ENCODE assay signal across 29 cellular contexts in genomic region chr14:56215180-56215579, GRCh38.
"Had no signal": no experiment of that assay in that cellular context is flagged by ENCODE, and none has a peak within 500 bp of the region (broad histone marks: within the 10 kb centered on the region; RNA-seq: fewer than 3 reads in every experiment).

No MANE protein-coding gene starts in this region.

- H3K9me3 Mint-ChIP-seq: activated CD4-positive, alpha-beta memory T cell treated with anti-CD3 and anti-CD28 coated beads for 36 hours; activated CD4-positive, alpha-beta T cell treated with anti-CD3 and anti-CD28 coated beads, Interleukin-2, amount 10 ng/mL, durations not matched to agents 24 days and 14 days; activated naive CD4-positive, alpha-beta T cell treated with anti-CD3 and anti-CD28 coated beads for 36 hours; activated naive CD4-positive, alpha-beta T cell treated with anti-CD3 and anti-CD28 coated beads, Interleukin-2, amount 50 U/mL, for 24 hours; activated T-helper 1 cell treated with anti-CD3 and anti-CD28 coated beads, Interleukin-12 subunit alpha, Interleukin-12 subunit beta, Interleukin-2, Interleukin-4 antibody, amounts not matched to agents 30 ng/mL and 10 ng/mL and 1 ng/mL, durations not matched to agents 14 hours and 24 hours and 36 hours; activated T-helper 2 cell treated with anti-CD3 and anti-CD28 coated beads, Interferon-gamma antibody, Interleukin-2, Interleukin-4, amounts not matched to agents 10 μg/mL and 5 μg/mL and 100 μg/mL, durations not matched to agents 14 hours and 24 hours and 36 hours; central memory CD8-positive, alpha-beta T cell had no signal

- H3K4me3 ChIP-seq: coronary artery, esophagus squamous epithelium, gastroesophageal sphincter had no signal

- H3K9me3 ChIP-seq: esophagus squamous epithelium, gastroesophageal sphincter had no signal

- ATAC-seq: activated CD4-positive, alpha-beta T cell treated with anti-CD3 and anti-CD28 coated beads for 36 hours; activated CD8-positive, alpha-beta memory T cell treated with anti-CD3 and anti-CD28 coated beads, Interleukin-2, amount 10 ng/mL, durations not matched to agents 7 days and 5 days; activated CD8-positive, alpha-beta T cell treated with anti-CD3 and anti-CD28 coated beads, Interleukin-2, amount 10 ng/mL, durations not matched to agents 7 days and 5 days; gastroesophageal sphincter; T-helper 17 cell had no signal

- H3K4me1 Mint-ChIP-seq: activated CD4-positive, alpha-beta T cell treated with anti-CD3 and anti-CD28 coated beads, Interleukin-2, amount 10 ng/mL, durations not matched to agents 24 days and 14 days had no signal

- H3K4me3 Mint-ChIP-seq: activated CD4-positive, alpha-beta memory T cell treated with anti-CD3 and anti-CD28 coated beads for 36 hours; activated CD4-positive, alpha-beta T cell treated with anti-CD3 and anti-CD28 coated beads for 36 hours; activated CD4-positive, alpha-beta T cell treated with anti-CD3 and anti-CD28 coated beads, Interleukin-2, amount 10 ng/mL, durations not matched to agents 24 days and 14 days; activated CD8-positive, alpha-beta memory T cell treated with anti-CD3 and anti-CD28 coated beads, Interleukin-2, amount 10 ng/mL, durations not matched to agents 7 days and 5 days; activated CD8-positive, alpha-beta T cell treated with anti-CD3 and anti-CD28 coated beads, Interleukin-2, amount 10 ng/mL, durations not matched to agents 7 days and 5 days; activated naive CD4-positive, alpha-beta T cell treated with anti-CD3 and anti-CD28 coated beads for 36 hours; activated naive CD4-positive, alpha-beta T cell treated with anti-CD3 and anti-CD28 coated beads, Interleukin-2, amount 50 U/mL, for 24 hours; activated T-helper 1 cell treated with anti-CD3 and anti-CD28 coated beads, Interleukin-12 subunit alpha, Interleukin-12 subunit beta, Interleukin-2, Interleukin-4 antibody, amounts not matched to agents 30 ng/mL and 10 ng/mL and 1 ng/mL, durations not matched to agents 14 hours and 24 hours and 36 hours; central memory CD8-positive, alpha-beta T cell; T-helper 17 cell had no signal

- DNase-seq: activated CD4-positive, alpha-beta memory T cell treated with anti-CD3 and anti-CD28 coated beads for 36 hours; activated CD4-positive, alpha-beta T cell treated with anti-CD3 and anti-CD28 coated beads for 36 hours; activated CD4-positive, alpha-beta T cell treated with anti-CD3 and anti-CD28 coated beads, Interleukin-2, amount 10 ng/mL, durations not matched to agents 24 days and 14 days; activated CD4-positive, CD25-positive, alpha-beta regulatory T cell; activated CD4-positive, CD25-positive, alpha-beta regulatory T cell treated with anti-CD3 and anti-CD28 coated beads, Interleukin-2, amount 50 U/mL, for 72 hours; activated CD8-positive, alpha-beta memory T cell treated with anti-CD3 and anti-CD28 coated beads, Interleukin-2, amount 10 ng/mL, durations not matched to agents 7 days and 5 days; activated CD8-positive, alpha-beta memory T cell treated with anti-CD3 and anti-CD28 coated beads, Interleukin-2, amount 50 U/mL, for 4 hours; activated CD8-positive, alpha-beta T cell treated with anti-CD3 and anti-CD28 coated beads, Interleukin-2, amount 10 ng/mL, durations not matched to agents 7 days and 5 days; activated effector memory CD4-positive, alpha-beta T cell treated with anti-CD3 and anti-CD28 coated beads, Interleukin-2, amount 50 U/mL, for 16 hours; activated naive CD4-positive, alpha-beta T cell treated with anti-CD3 and anti-CD28 coated beads for 36 hours; activated T-cell treated with anti-CD3 and anti-CD28 coated beads, Interleukin-2, amount 50 U/mL, for 1 hour; activated T-cell treated with anti-CD3 and anti-CD28 coated beads, Interleukin-2, amount 50 U/mL, for 48 hours; amniotic stem cell; anterior cingulate cortex; brain microvascular endothelial cell; dermis blood vessel endothelial cell; effector CD4-positive, alpha-beta T cell; esophagus squamous epithelium; foreskin melanocyte; head of caudate nucleus; hippocampal formation; T-helper 17 cell had no signal

- H3K27me3 ChIP-seq: brain microvascular endothelial cell, esophagus squamous epithelium, gastroesophageal sphincter had no signal

- H3K36me3 Mint-ChIP-seq: activated CD4-positive, alpha-beta memory T cell treated with anti-CD3 and anti-CD28 coated beads for 36 hours; activated CD8-positive, alpha-beta memory T cell treated with anti-CD3 and anti-CD28 coated beads, Interleukin-2, amount 10 ng/mL, durations not matched to agents 7 days and 5 days; activated naive CD4-positive, alpha-beta T cell treated with anti-CD3 and anti-CD28 coated beads, Interleukin-2, amount 50 U/mL, for 24 hours had no signal

- H3K27ac ChIP-seq: brain microvascular endothelial cell, coronary artery, epithelial cell of prostate, esophagus squamous epithelium, gastroesophageal sphincter had no signal

- H3K27ac Mint-ChIP-seq: activated CD4-positive, alpha-beta memory T cell treated with anti-CD3 and anti-CD28 coated beads for 36 hours; activated CD4-positive, alpha-beta T cell treated with anti-CD3 and anti-CD28 coated beads for 36 hours; activated CD4-positive, alpha-beta T cell treated with anti-CD3 and anti-CD28 coated beads, Interleukin-2, amount 10 ng/mL, durations not matched to agents 24 days and 14 days; activated CD8-positive, alpha-beta memory T cell treated with anti-CD3 and anti-CD28 coated beads, Interleukin-2, amount 10 ng/mL, durations not matched to agents 7 days and 5 days; activated CD8-positive, alpha-beta T cell treated with anti-CD3 and anti-CD28 coated beads, Interleukin-2, amount 10 ng/mL, durations not matched to agents 7 days and 5 days; activated naive CD4-positive, alpha-beta T cell treated with anti-CD3 and anti-CD28 coated beads for 36 hours; activated naive CD4-positive, alpha-beta T cell treated with anti-CD3 and anti-CD28 coated beads, Interleukin-2, amount 50 U/mL, for 24 hours; activated T-helper 1 cell treated with anti-CD3 and anti-CD28 coated beads, Interleukin-12 subunit alpha, Interleukin-12 subunit beta, Interleukin-2, Interleukin-4 antibody, amounts not matched to agents 30 ng/mL and 10 ng/mL and 1 ng/mL, durations not matched to agents 14 hours and 24 hours and 36 hours; activated T-helper 2 cell treated with anti-CD3 and anti-CD28 coated beads, Interferon-gamma antibody, Interleukin-2, Interleukin-4, amounts not matched to agents 10 μg/mL and 5 μg/mL and 100 μg/mL, durations not matched to agents 14 hours and 24 hours and 36 hours; T-helper 17 cell had no signal

- H3K27me3 Mint-ChIP-seq: activated CD4-positive, alpha-beta memory T cell treated with anti-CD3 and anti-CD28 coated beads for 36 hours; activated CD4-positive, alpha-beta T cell treated with anti-CD3 and anti-CD28 coated beads for 36 hours; activated CD4-positive, alpha-beta T cell treated with anti-CD3 and anti-CD28 coated beads, Interleukin-2, amount 10 ng/mL, durations not matched to agents 24 days and 14 days; activated CD8-positive, alpha-beta memory T cell treated with anti-CD3 and anti-CD28 coated beads, Interleukin-2, amount 10 ng/mL, durations not matched to agents 7 days and 5 days; activated naive CD4-positive, alpha-beta T cell treated with anti-CD3 and anti-CD28 coated beads, Interleukin-2, amount 50 U/mL, for 24 hours; T-helper 17 cell had no signal

- H3K36me3 ChIP-seq: brain microvascular endothelial cell, esophagus squamous epithelium, gastroesophageal sphincter had no signal
